8 cellular contexts compared by ENCODE assay signal in the genomic region with DNA sequence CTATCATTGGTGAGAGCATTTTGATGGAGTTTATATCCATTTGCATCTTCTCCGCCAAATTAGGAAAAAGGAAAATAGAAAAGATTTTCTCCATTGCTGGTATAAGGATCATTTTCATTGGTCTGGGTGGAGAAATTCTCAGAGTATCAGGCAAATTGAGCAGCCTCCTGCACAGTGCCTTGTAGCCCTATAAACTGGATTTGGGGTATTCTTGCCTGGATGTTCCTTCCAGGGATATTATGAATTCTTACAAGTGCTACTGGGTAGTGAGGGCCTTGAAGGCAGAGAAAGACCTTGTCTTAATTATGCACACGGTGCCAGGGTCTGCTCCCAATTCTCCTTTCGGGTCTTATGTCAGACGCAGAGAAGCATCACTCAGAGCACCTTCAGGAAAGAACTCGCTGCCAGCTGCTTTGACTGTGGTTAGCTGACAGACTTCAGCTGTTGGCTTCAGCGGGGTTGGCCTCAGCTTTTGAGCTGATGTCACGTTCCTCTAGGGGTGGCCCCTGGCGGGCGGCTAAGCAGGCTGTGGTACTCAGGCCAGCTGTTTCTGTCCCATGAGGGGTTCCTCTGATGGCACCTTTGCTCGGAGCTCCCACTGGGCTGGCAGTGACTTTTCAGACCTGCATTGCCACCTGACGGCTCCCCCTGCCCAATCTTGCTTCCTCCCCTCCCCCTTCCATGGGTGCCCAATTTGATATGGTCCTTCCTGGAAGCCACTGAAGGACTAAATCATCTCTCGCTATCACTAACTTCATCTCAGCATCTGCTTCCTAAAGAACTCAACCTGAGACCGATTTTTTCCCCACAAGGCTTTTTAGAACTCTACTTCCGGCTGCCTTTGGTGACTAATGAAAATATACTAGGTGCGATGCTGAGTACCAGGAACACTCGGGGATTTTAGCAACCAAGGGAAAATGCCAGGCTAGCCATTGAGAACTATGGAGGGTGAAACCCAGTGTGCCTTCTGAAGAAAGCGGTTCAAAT.
DNase-seq lines count a peak whose midpoint lies in the region; ATAC-seq and TF ChIP-seq lines count a peak whose summit lies in the region.
"Had no signal": no experiment of that assay in that cellular context is flagged by ENCODE, and none has a peak within 500 bp of the region (broad histone marks: within the 10 kb centered on the region; RNA-seq: fewer than 3 reads in every experiment).

No MANE protein-coding gene starts in this region.

- TF ChIP-seq POLR2A in lower leg skin (IDR thresholded peaks at IDR 0.05) = no peak
- no peak for TF ChIP-seq POLR2A in right lobe of liver (IDR thresholded peaks at IDR 0.05)

- POLR2A ChIA-PET in activated CD4-positive, alpha-beta T cell treated with anti-CD3 and anti-CD28 coated beads, Interleukin-2, amount 10 ng/mL, durations not matched to agents 7 days and 5 days (lab: Charles Lee) = no interaction called here

- DNase-seq in activated CD4-positive, alpha-beta T cell treated with anti-CD3 and anti-CD28 coated beads, Interleukin-2, amount 10 ng/mL, durations not matched to agents 7 days and 5 days = peak; percentile 29
- peak; percentile 29 for DNase-seq in mesenchymal stem cell
- no peak for DNase-seq in lower leg skin (ENCODE audit: low spot score in 2 of 2)
- no peak for DNase-seq in right lobe of liver
- no peak for DNase-seq in effector CD4-positive, alpha-beta T cell

- TF ChIP-seq CTCF in lower leg skin (IDR thresholded peaks at IDR 0.05) (no peak), right lobe of liver (IDR thresholded peaks at IDR 0.05) (no peak)

- H3K9ac ChIP-seq in mesenchymal stem cell (ENCODE audit: low read length) = no peak overlapping the region

- no peak overlapping the region for H2AK5ac ChIP-seq in mesenchymal stem cell (ENCODE audit: low read length, severe bottlenecking)

- no peak overlapping the region for H4K8ac ChIP-seq in mesenchymal stem cell (ENCODE audit: low read length)

- H3K27ac ChIP-seq in mesenchymal stem cell (ENCODE audit: low read length, poor library complexity, severe bottlenecking) (no peak overlapping the region), right lobe of liver (no peak overlapping the region)

- no peak overlapping the region for H3K4me3 Mint-ChIP-seq in activated CD4-positive, alpha-beta T cell treated with anti-CD3 and anti-CD28 coated beads, Interleukin-2, amount 10 ng/mL, durations not matched to agents 7 days and 5 days

- no peak overlapping the region for H2BK5ac ChIP-seq in mesenchymal stem cell (ENCODE audit: low read depth, low read length, poor library complexity, severe bottlenecking)

- H3K9me3 Mint-ChIP-seq in activated CD4-positive, alpha-beta T cell treated with anti-CD3 and anti-CD28 coated beads, Interleukin-2, amount 10 ng/mL, durations not matched to agents 7 days and 5 days = no peaks in the 10 kb centered on the region

- intact Hi-C loops in lower leg skin (cut with DNase I; ENCODE audit: low total_unique reads) = no loop called here
- intact Hi-C loops in right lobe of liver (cut with DNase I) = no loop called here

- no peak overlapping the region for H3K23ac ChIP-seq in mesenchymal stem cell (ENCODE audit: low read length in 2 of 2)

- H4K91ac ChIP-seq in mesenchymal stem cell (ENCODE audit: low read length) = no peak overlapping the region

- no peak overlapping the region for H3K14ac ChIP-seq in mesenchymal stem cell (ENCODE audit: low read length in 2 of 2)

- H3K4me3 ChIP-seq in mesenchymal stem cell (ENCODE audit: insufficient read depth in 1 of 2, low read depth in 1 of 2, low read length in 2 of 2) (no peak overlapping the region), lower leg skin (ENCODE audit: low read depth, poor library complexity, severe bottlenecking) (no peak overlapping the region), right lobe of liver (no peak overlapping the region)

- H3K79me1 ChIP-seq in mesenchymal stem cell (replicated peaks; ENCODE audit: low read length, poor library complexity, severe bottlenecking) = no peaks in the 10 kb centered on the region

- CTCF ChIA-PET in activated CD4-positive, alpha-beta T cell treated with anti-CD3 and anti-CD28 coated beads, Interleukin-2, amount 10 ng/mL, durations not matched to agents 7 days and 5 days (lab: Charles Lee) = interaction anchor here (0.6 kb wide), 1 partner anchor 27 kb away, joined by 3 read pairs; no protein-coding TSS in a partner anchor

- no peaks in the 10 kb centered on the region for H3K36me3 Mint-ChIP-seq in activated CD4-positive, alpha-beta T cell treated with anti-CD3 and anti-CD28 coated beads, Interleukin-2, amount 10 ng/mL, durations not matched to agents 7 days and 5 days (ENCODE audit: low read depth)

- peaks cover 4% of the 10 kb centered on the region for H3K9me3 ChIP-seq in mesenchymal stem cell (ENCODE audit: control insufficient read depth, low read length)
- no peaks in the 10 kb centered on the region for H3K9me3 ChIP-seq in right lobe of liver

- H2BK120ac ChIP-seq in mesenchymal stem cell (ENCODE audit: low read depth, low read length) = no peak overlapping the region

- no peak overlapping the region for H3K27ac Mint-ChIP-seq in activated CD4-positive, alpha-beta T cell treated with anti-CD3 and anti-CD28 coated beads, Interleukin-2, amount 10 ng/mL, durations not matched to agents 7 days and 5 days

- H3K27me3 Mint-ChIP-seq in activated CD4-positive, alpha-beta T cell treated with anti-CD3 and anti-CD28 coated beads, Interleukin-2, amount 10 ng/mL, durations not matched to agents 7 days and 5 days = no peaks in the 10 kb centered on the region

- ATAC-seq in GM19452 (IDR thresholded peaks at IDR 0.05; ENCODE audit: unreplicated experiment) (peak; percentile 96), HG03159 (IDR thresholded peaks at IDR 0.05; ENCODE audit: unreplicated experiment) (peak; percentile 93), right lobe of liver (no peak)
- ATAC-seq: left colon had no signal

- no peak overlapping the region for H2BK15ac ChIP-seq in mesenchymal stem cell (ENCODE audit: low read depth, poor library complexity, severe bottlenecking)

- H3K36me3 ChIP-seq in mesenchymal stem cell (ENCODE audit: control insufficient read depth in 1 of 2, insufficient read depth in 2 of 2, low read depth in 1 of 2, low read length in 2 of 2) (no peaks in the 10 kb centered on the region), right lobe of liver (no peaks in the 10 kb centered on the region)

- H3K4me1 ChIP-seq in mesenchymal stem cell (ENCODE audit: control insufficient read depth, insufficient read depth, low read depth, low read length) (peaks cover 2% of the 10 kb centered on the region), right lobe of liver (no peaks in the 10 kb centered on the region)

- H2BK12ac ChIP-seq in mesenchymal stem cell (ENCODE audit: low read length in 2 of 2) = no peak overlapping the region

- H3K18ac ChIP-seq in mesenchymal stem cell (ENCODE audit: low read depth in 1 of 2, low read length in 2 of 2) = no peak overlapping the region

- H3K4ac ChIP-seq in mesenchymal stem cell (ENCODE audit: low read depth in 1 of 2, low read length in 2 of 2) = no peak overlapping the region

- 70% methylated on average over 17 of the region's 17 CpGs for WGBS in mesenchymal stem cell
- WGBS in lower leg skin, 2 donors = 69 to 75% methylated on average over 16 to 17 of the region's 17 CpGs
- 63% methylated on average over 8 of the region's 17 CpGs for WGBS in right lobe of liver (ENCODE audit: insufficient coverage, low coverage, low lambda C conversion rate, missing lambda C conversion rate)

- H3K27me3 ChIP-seq in mesenchymal stem cell (ENCODE audit: control insufficient read depth in 1 of 2, insufficient read depth in 1 of 2, low read length in 2 of 2) = peaks cover 6 to 75% of the 10 kb centered on the region in 2 experiments
- H3K27me3 ChIP-seq in right lobe of liver = no peaks in the 10 kb centered on the region

- H3K4me1 Mint-ChIP-seq in activated CD4-positive, alpha-beta T cell treated with anti-CD3 and anti-CD28 coated beads, Interleukin-2, amount 10 ng/mL, durations not matched to agents 7 days and 5 days = peaks cover 24% of the 10 kb centered on the region

- H3K4me2 ChIP-seq in mesenchymal stem cell (ENCODE audit: low read length, poor library complexity, severe bottlenecking) = no peak overlapping the region

- H2AFZ ChIP-seq in mesenchymal stem cell (ENCODE audit: low read depth, low read length) = no peak overlapping the region

Comparison
In these comparisons a context has a peak if more than half of its experiments do, and no peak if none do; other contexts are left out.
1. ATAC-seq: peak in GM19452 (single experiment) and HG03159 (single experiment); none in right lobe of liver (0 of 4).
2. DNase-seq: peak in activated CD4-positive, alpha-beta T cell treated with anti-CD3 and anti-CD28 coated beads, Interleukin-2, amount 10 ng/mL, durations not matched to agents 7 days and 5 days (single experiment) and mesenchymal stem cell (single experiment); none in lower leg skin (0 of 2), right lobe of liver (0 of 3) and effector CD4-positive, alpha-beta T cell (single experiment).